In genomic region chr14:99267871-99268775, GRCh38 we compare ENCODE assay signal across 11 cellular contexts. TPM values are rescaled to one million over a fixed set of nuclear protein-coding genes. Genes with fewer than 3 reads are reported as not detected.
DNase-seq lines count a peak whose midpoint lies in the region; ATAC-seq and TF ChIP-seq lines count a peak whose summit lies in the region.
"Had no signal": no experiment of that assay in that cellular context is flagged by ENCODE, and none has a peak within 500 bp of the region (broad histone marks: within the 10 kb centered on the region; RNA-seq: fewer than 3 reads in every experiment).

No MANE protein-coding gene starts in this region.

- peak; percentile 53 for DNase-seq in stimulated activated CD4-positive, alpha-beta T cell treated with anti-CD3 and anti-CD28 coated beads, Interleukin-4, amount 100 ng/mL, for 1 hour
- DNase-seq in stimulated activated CD4-positive, alpha-beta T cell treated with anti-CD3 and anti-CD28 coated beads, Interleukin-4, amount 100 ng/mL, for 4 hours, result no peak
- DNase-seq in activated T-helper 1 cell treated with anti-CD3 and anti-CD28 coated beads, Interleukin-12 subunit alpha, Interleukin-12 subunit beta, Interleukin-2, Interleukin-4 antibody, amounts not matched to agents 30 ng/mL and 10 ng/mL and 1 ng/mL, durations not matched to agents 14 hours and 24 hours and 36 hours (ENCODE audit: low spot score), result no peak
- no peak for DNase-seq in lower lobe of right lung
- no peak for DNase-seq in ovary
- DNase-seq in mucosa of descending colon, result no peak

- WGBS in ovary, 3 donors, result 52 to 60% (median 56%) methylated on average over 15 of the region's 15 CpGs

- intact Hi-C loops in activated T-helper 1 cell treated with anti-CD3 and anti-CD28 coated beads, Interleukin-12 subunit alpha, Interleukin-12 subunit beta, Interleukin-2, Interleukin-4 antibody, amounts not matched to agents 30 ng/mL and 10 ng/mL and 1 ng/mL, durations not matched to agents 14 hours and 24 hours and 36 hours (cut with micrococcal nuclease), result loop anchor here (2.0 to 10.0 kb wide), 7 partner anchors 273 to 1483 kb away; no protein-coding TSS in a partner anchor
- intact Hi-C loops in lower lobe of right lung (cut with DNase I) (no loop called here), ovary (cut with DNase I) (no loop called here), mucosa of descending colon (cut with DNase I, micrococcal nuclease) (loop anchor here in 1 of 2 donors (10.0 kb wide), 1 partner anchor 1133 kb away; no protein-coding TSS in a partner anchor)

- H3K4me3 ChIP-seq in lower lobe of right lung (peak overlapping the region; percentile 54), ovary (no peak overlapping the region), mucosa of descending colon (no peak overlapping the region)
- H3K4me3 ChIP-seq: cardiac muscle cell, right atrium auricular region had no signal

- TF ChIP-seq CTCF in lower lobe of right lung (IDR thresholded peaks at IDR 0.05), result no peak
- TF ChIP-seq CTCF in ovary (IDR thresholded peaks at IDR 0.05), result no peak
- TF ChIP-seq CTCF in mucosa of descending colon (IDR thresholded peaks at IDR 0.05), result no peak

- peaks cover 19% of the 10 kb centered on the region for H3K36me3 Mint-ChIP-seq in activated T-helper 1 cell treated with anti-CD3 and anti-CD28 coated beads, Interleukin-12 subunit alpha, Interleukin-12 subunit beta, Interleukin-2, Interleukin-4 antibody, amounts not matched to agents 30 ng/mL and 10 ng/mL and 1 ng/mL, durations not matched to agents 14 hours and 24 hours and 36 hours (ENCODE audit: low read depth)

- H3K9me3 Mint-ChIP-seq in activated T-helper 1 cell treated with anti-CD3 and anti-CD28 coated beads, Interleukin-12 subunit alpha, Interleukin-12 subunit beta, Interleukin-2, Interleukin-4 antibody, amounts not matched to agents 30 ng/mL and 10 ng/mL and 1 ng/mL, durations not matched to agents 14 hours and 24 hours and 36 hours, result no peaks in the 10 kb centered on the region

- H3K4me1 Mint-ChIP-seq in activated T-helper 1 cell treated with anti-CD3 and anti-CD28 coated beads, Interleukin-12 subunit alpha, Interleukin-12 subunit beta, Interleukin-2, Interleukin-4 antibody, amounts not matched to agents 30 ng/mL and 10 ng/mL and 1 ng/mL, durations not matched to agents 14 hours and 24 hours and 36 hours (ENCODE audit: low read depth), result peaks cover 65% of the 10 kb centered on the region

- no peaks in the 10 kb centered on the region for H3K36me3 ChIP-seq in lower lobe of right lung
- H3K36me3 ChIP-seq in ovary, result no peaks in the 10 kb centered on the region
- H3K36me3 ChIP-seq in mucosa of descending colon (ENCODE audit: low read depth), result no peaks in the 10 kb centered on the region
- H3K36me3 ChIP-seq: cardiac muscle cell, HAP-1, right atrium auricular region had no signal

- H3K4me1 ChIP-seq in lower lobe of right lung, result peaks cover 29% of the 10 kb centered on the region
- H3K4me1 ChIP-seq in ovary (ENCODE audit: insufficient read depth), result peaks cover under 1% of the 10 kb centered on the region
- H3K4me1 ChIP-seq in mucosa of descending colon (ENCODE audit: low read depth), result peaks cover 11% of the 10 kb centered on the region

- peak overlapping the region; percentile 99 for H3K4me3 Mint-ChIP-seq in activated T-helper 1 cell treated with anti-CD3 and anti-CD28 coated beads, Interleukin-12 subunit alpha, Interleukin-12 subunit beta, Interleukin-2, Interleukin-4 antibody, amounts not matched to agents 30 ng/mL and 10 ng/mL and 1 ng/mL, durations not matched to agents 14 hours and 24 hours and 36 hours

- H3K27me3 ChIP-seq in lower lobe of right lung (ENCODE audit: low read depth) (peaks cover 85% of the 10 kb centered on the region), ovary (no peaks in the 10 kb centered on the region)

- H3K27ac ChIP-seq in lower lobe of right lung (peak overlapping the region; percentile 24), ovary (no peak overlapping the region)
- H3K27ac ChIP-seq: cardiac muscle cell, right atrium auricular region had no signal

- no peaks in the 10 kb centered on the region for H3K27me3 Mint-ChIP-seq in activated T-helper 1 cell treated with anti-CD3 and anti-CD28 coated beads, Interleukin-12 subunit alpha, Interleukin-12 subunit beta, Interleukin-2, Interleukin-4 antibody, amounts not matched to agents 30 ng/mL and 10 ng/mL and 1 ng/mL, durations not matched to agents 14 hours and 24 hours and 36 hours (ENCODE audit: insufficient read depth)

- no peak for TF ChIP-seq EP300 in ovary (IDR thresholded peaks at IDR 0.05)

- H3K9me3 ChIP-seq in lower lobe of right lung (no peaks in the 10 kb centered on the region), ovary (no peaks in the 10 kb centered on the region), mucosa of descending colon (no peaks in the 10 kb centered on the region)
- H3K9me3 ChIP-seq: HAP-1, right atrium auricular region had no signal

- no peak for TF ChIP-seq POLR2A in ovary (IDR thresholded peaks at IDR 0.05)

- H3K27ac Mint-ChIP-seq in activated T-helper 1 cell treated with anti-CD3 and anti-CD28 coated beads, Interleukin-12 subunit alpha, Interleukin-12 subunit beta, Interleukin-2, Interleukin-4 antibody, amounts not matched to agents 30 ng/mL and 10 ng/mL and 1 ng/mL, durations not matched to agents 14 hours and 24 hours and 36 hours, result peak overlapping the region; percentile 100

- ATAC-seq in lower lobe of right lung (no peak), mucosa of descending colon (no peak), HG02588 (IDR thresholded peaks at IDR 0.05; ENCODE audit: unreplicated experiment) (no peak), HG03342 (IDR thresholded peaks at IDR 0.05; ENCODE audit: unreplicated experiment) (no peak)

RNA-seq across cellular contexts. Expression of gene BCL11B, which starts 3.9 kb away (rescaled TPM):
- 43.5 and 45.4 TPM in 2 replicates for total RNA-seq in activated T-helper 1 cell treated with anti-CD3 and anti-CD28 coated beads, Interleukin-12 subunit alpha, Interleukin-12 subunit beta, Interleukin-2, Interleukin-4 antibody, amounts not matched to agents 30 ng/mL and 10 ng/mL and 1 ng/mL, durations not matched to agents 14 hours and 24 hours and 36 hours
- total RNA-seq in lower lobe of right lung (2.3 TPM), ovary (under 1 TPM; 0.20 to 0.84 (median 0.46) TPM), mucosa of descending colon (1 to 10 TPM; 2.5 to 5.6 (median 4.9) TPM)
- under 1 TPM; 0.08 to 0.33 TPM for polyA plus RNA-seq in ovary
